ENCODE assay signal across 2 cellular contexts in genomic region chr19:50564229-50565105, GRCh38.
TF ChIP-seq lines count a peak whose summit lies in the region.

No MANE protein-coding gene starts in this region.

TF ChIP-seq in HEK293, 187 proteins besides CTCF, POLR2A, EP300 and RAD21:
- peak; percentile 55 for TF ChIP-seq PRDM1 (tag by site-specific recombination; IDR thresholded peaks at IDR 0.05)
- peak; percentile 69 for TF ChIP-seq ZNF341 (tag by site-specific recombination; IDR thresholded peaks at IDR 0.05; ENCODE audit: low read depth)
- no peak for TF ChIP-seq ZSCAN16 (tag by site-specific recombination; IDR thresholded peaks at IDR 0.05)

TF ChIP-seq in K562, 482 proteins besides CTCF, POLR2A, EP300 and RAD21:
- TF ChIP-seq ESRRB (CRISPR knock-in tag; IDR thresholded peaks at IDR 0.05; ENCODE audit: borderline replicate concordance): no peak
- peak; percentile 17; the same call in 1 of the 2 replicates for TF ChIP-seq RBFOX2 (IDR thresholded peaks at IDR 0.05; ENCODE audit: low read depth, low read length)
